Comparison of ENCODE assay signal across 21 cellular contexts in the genomic region with DNA sequence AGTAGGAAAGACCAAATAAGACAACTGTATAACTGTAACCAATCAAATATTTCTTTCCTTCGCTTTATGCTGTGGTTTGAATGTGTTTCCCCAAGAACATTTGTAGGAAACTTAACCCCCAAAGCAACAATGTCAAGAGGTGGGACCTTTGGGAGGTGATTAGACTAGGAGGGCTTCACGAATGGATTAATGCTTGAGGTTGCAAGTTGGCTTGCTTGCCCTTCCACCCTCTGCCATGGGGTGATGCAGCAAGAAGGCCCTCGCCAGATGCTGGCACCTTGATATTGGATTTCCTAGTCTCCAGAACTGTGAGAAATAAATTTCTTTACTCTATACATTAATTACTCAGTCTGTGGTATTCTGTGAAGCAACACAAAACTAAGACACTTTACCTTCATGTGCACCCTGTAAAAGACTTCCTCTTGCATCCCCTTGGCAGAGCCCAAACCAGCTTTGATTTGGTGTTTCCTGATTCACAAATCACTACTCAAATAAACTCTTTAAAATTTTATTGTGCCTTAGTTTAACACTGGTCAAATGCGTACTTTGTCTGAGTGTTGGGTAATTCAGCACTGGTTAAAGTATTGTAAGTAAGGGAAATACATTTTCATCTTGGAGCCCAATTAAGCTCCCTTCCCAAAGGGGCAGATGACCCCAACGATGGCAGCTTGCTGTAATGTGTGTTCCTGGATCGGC.
"Had no signal": no experiment of that assay in that cellular context is flagged by ENCODE, and none has a peak within 500 bp of the region (broad histone marks: within the 10 kb centered on the region; RNA-seq: fewer than 3 reads in every experiment).

No MANE protein-coding gene starts in this region.

- H3K4me1 Mint-ChIP-seq: endodermal cell, neural progenitor cell had no signal

- H3K36me3 ChIP-seq: neural progenitor cell, ovary, tibial nerve, upper lobe of right lung, vagina had no signal

- H3K4me3 Mint-ChIP-seq: endodermal cell; naive thymus-derived CD4-positive, alpha-beta T cell; neural progenitor cell had no signal

- H3K9me3 Mint-ChIP-seq: endodermal cell, neural progenitor cell had no signal

- H3K27ac Mint-ChIP-seq: endodermal cell, neural progenitor cell had no signal

- FAIRE-seq: colon, endothelial cell of umbilical vein, small intestine had no signal

- ATAC-seq: naive thymus-derived CD4-positive, alpha-beta T cell; right cardiac atrium; upper lobe of right lung had no signal

- H3K4me1 ChIP-seq: neural progenitor cell, testis, upper lobe of right lung had no signal

- H3K4me3 ChIP-seq: hepatocyte, neural progenitor cell, ovary, testis, tibial nerve, upper lobe of right lung, vagina had no signal

- DNase-seq: dermis blood vessel endothelial cell; endodermal cell; erythroblast; foreskin melanocyte; head of caudate nucleus; mesendoderm; naive thymus-derived CD4-positive, alpha-beta T cell; nucleus accumbens; ovary; right cardiac atrium; small intestine; stimulated activated CD4-positive, alpha-beta T cell treated with anti-CD3 and anti-CD28 coated beads, Interleukin-12 subunit alpha, Interleukin-12 subunit beta, amount 100 ng/mL, for 4 hours; stimulated activated naive CD4-positive, alpha-beta T cell treated with Interleukin-2 at 50 U/mL for 16 hours; testis; upper lobe of right lung had no signal

- H3K9me3 ChIP-seq: ovary, testis, tibial nerve, upper lobe of right lung, vagina had no signal
